8 cellular contexts compared by ENCODE assay signal in the genomic region with DNA sequence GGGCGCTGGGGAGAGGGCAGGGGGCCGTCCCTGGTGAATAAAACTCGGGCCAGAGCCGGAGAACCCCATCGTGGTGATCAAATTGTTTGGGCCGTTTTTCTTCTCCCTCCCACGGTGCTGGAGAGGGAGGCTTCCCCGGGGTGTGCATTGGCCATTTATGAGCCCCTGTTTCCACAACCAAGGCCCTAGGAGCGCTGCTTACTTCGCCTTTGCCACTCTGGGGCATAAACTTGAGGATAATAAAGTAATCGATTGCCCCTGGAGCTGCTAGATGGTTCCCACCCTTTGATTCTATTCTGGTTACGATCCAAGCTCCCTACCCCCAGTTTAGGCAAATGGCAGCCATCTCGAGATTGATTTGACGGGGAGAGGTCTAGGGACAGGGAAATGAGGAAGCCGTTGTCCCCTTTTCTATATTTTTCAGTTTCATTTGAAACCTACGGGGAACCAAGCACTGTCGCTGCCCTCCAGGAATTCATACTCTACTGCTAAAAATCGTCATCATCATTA. TPM values are rescaled to one million over a fixed set of nuclear protein-coding genes. Genes with fewer than 3 reads are reported as not detected.
DNase-seq lines count a peak whose midpoint lies in the region; ATAC-seq and TF ChIP-seq lines count a peak whose summit lies in the region.

No MANE protein-coding gene starts in this region.

- peaks cover 21% of the 10 kb centered on the region for H3K4me1 ChIP-seq in SJSA1 (replicated peaks)

- no peaks in the 10 kb centered on the region for H3K27me3 ChIP-seq in SJSA1 (replicated peaks)

- POLR2A ChIA-PET in naive thymus-derived CD8-positive, alpha-beta T cell (lab: Charles Lee): interaction anchor here (1.0 to 2.7 kb wide), 9 partner anchors 9 to 457 kb away, joined by 3 to 33 read pairs (median 4); a partner anchor contains a TSS

- no peak for DNase-seq in activated T-cell treated with anti-CD3 and anti-CD28 coated beads, Interleukin-2, amount 50 U/mL, for 4 hours
- DNase-seq in activated T-cell treated with anti-CD3 and anti-CD28 coated beads for 4 hours (no peak), SJSA1 (ENCODE audit: low read depth in 1 of 2, low spot score in 2 of 2) (peak in 1 of 2 experiments; percentile 34), epithelial cell of proximal tubule (ENCODE audit: low read depth) (no peak)
- DNase-seq in naive thymus-derived CD8-positive, alpha-beta T cell: peak in 1 of 10 donors; percentile 19

- TF ChIP-seq CTCF in epithelial cell of proximal tubule (conservative IDR thresholded peaks at IDR 0.05; ENCODE audit: low read depth, low read length): no peak

- H3K9me3 Mint-ChIP-seq in activated T-cell treated with anti-CD3 and anti-CD28 coated beads, Interleukin-2, amount 50 U/mL, for 4 hours: no peaks in the 10 kb centered on the region
- H3K9me3 Mint-ChIP-seq in naive thymus-derived CD8-positive, alpha-beta T cell: no peaks in the 10 kb centered on the region

- H3K27me3 Mint-ChIP-seq in activated T-cell treated with anti-CD3 and anti-CD28 coated beads, Interleukin-2, amount 50 U/mL, for 4 hours (ENCODE audit: low read depth): no peaks in the 10 kb centered on the region
- H3K27me3 Mint-ChIP-seq in naive thymus-derived CD8-positive, alpha-beta T cell: no peaks in the 10 kb centered on the region

- H3K36me3 Mint-ChIP-seq in activated T-cell treated with anti-CD3 and anti-CD28 coated beads, Interleukin-2, amount 50 U/mL, for 4 hours (ENCODE audit: insufficient read depth): peaks cover 13% of the 10 kb centered on the region
- H3K36me3 Mint-ChIP-seq in naive thymus-derived CD8-positive, alpha-beta T cell: peaks cover 0 to 11% (median 0%) of the 10 kb centered on the region in 3 donors

- H3K4me3 Mint-ChIP-seq in activated T-cell treated with anti-CD3 and anti-CD28 coated beads, Interleukin-2, amount 50 U/mL, for 4 hours: peak overlapping the region; percentile 94
- H3K4me3 Mint-ChIP-seq in naive thymus-derived CD8-positive, alpha-beta T cell: peak overlapping the region; percentile 91 to 100 (median 96)

- H3K27ac ChIP-seq in SJSA1: peak overlapping the region; percentile 72

- no peaks in the 10 kb centered on the region for H3K9me3 ChIP-seq in SJSA1 (replicated peaks)

- H3K27ac Mint-ChIP-seq in naive thymus-derived CD8-positive, alpha-beta T cell: peak overlapping the region in 9 of 10 donors; percentile 42 to 97 (median 87)

- H3K4me1 Mint-ChIP-seq in activated T-cell treated with anti-CD3 and anti-CD28 coated beads, Interleukin-2, amount 50 U/mL, for 4 hours (ENCODE audit: low read depth): peaks cover 41% of the 10 kb centered on the region
- H3K4me1 Mint-ChIP-seq in naive thymus-derived CD8-positive, alpha-beta T cell: peaks cover 30 to 55% (median 48%) of the 10 kb centered on the region in 4 donors

- H3K36me3 ChIP-seq in SJSA1: peaks cover 23% of the 10 kb centered on the region

- peak overlapping the region; percentile 71 for H3K4me3 ChIP-seq in SJSA1
- H3K4me3 ChIP-seq in epithelial cell of proximal tubule (ENCODE audit: low read depth, low read length): peak overlapping the region; percentile 95

- no peak for ATAC-seq in activated T-cell treated with anti-CD3 and anti-CD28 coated beads, Interleukin-2, amount 50 U/mL, for 4 hours
- no peak for ATAC-seq in naive thymus-derived CD8-positive, alpha-beta T cell
- ATAC-seq in HG02571 (IDR thresholded peaks at IDR 0.05; ENCODE audit: unreplicated experiment) (no peak), GM19455 (IDR thresholded peaks at IDR 0.05; ENCODE audit: unreplicated experiment) (no peak), HG02840 (IDR thresholded peaks at IDR 0.05; ENCODE audit: low FRiP score, unreplicated experiment) (no peak)

RNA-seq across cellular contexts. Expression of a gene that starts 0.7 kb away (rescaled TPM):
- total RNA-seq in activated T-cell treated with anti-CD3 and anti-CD28 coated beads, Interleukin-2, amount 50 U/mL, for 4 hours: 10 to 100 TPM; 14.1 to 17.4 (median 15.3) TPM
- total RNA-seq in SJSA1 (2014; rRNA removed; shearing (Covaris generic)): 20.0 and 28.3 TPM in 2 replicates
- 7.2 and 9.6 TPM in 2 replicates for total RNA-seq in epithelial cell of proximal tubule
- 10 to 100 TPM; 17.4 to 20.5 TPM for total RNA-seq in naive thymus-derived CD8-positive, alpha-beta T cell
- polyA plus RNA-seq in naive thymus-derived CD8-positive, alpha-beta T cell: 10 to 100 TPM in 1 of 3 donors, 1 to 10 TPM in 2; 7.5 to 11.3 (median 8.2) TPM

RNA-seq across cellular contexts. Expression of a gene that starts 2.5 kb away (rescaled TPM):
- total RNA-seq in activated T-cell treated with anti-CD3 and anti-CD28 coated beads, Interleukin-2, amount 50 U/mL, for 4 hours: 10 to 100 TPM; 26.1 to 28.1 (median 26.2) TPM
- total RNA-seq in SJSA1 (2014; rRNA removed; shearing (Covaris generic)): 39.6 and 48.2 TPM in 2 replicates
- 86.7 and 87.0 TPM in 2 replicates for total RNA-seq in epithelial cell of proximal tubule
- 10 to 100 TPM; 20.9 to 22.7 TPM for total RNA-seq in naive thymus-derived CD8-positive, alpha-beta T cell
- polyA plus RNA-seq in naive thymus-derived CD8-positive, alpha-beta T cell: 10 to 100 TPM; 25.4 to 27.4 (median 27.0) TPM

RNA-seq across cellular contexts. Expression of a gene that starts 31.1 kb away (rescaled TPM):
- total RNA-seq in activated T-cell treated with anti-CD3 and anti-CD28 coated beads, Interleukin-2, amount 50 U/mL, for 4 hours: 10 to 100 TPM; 29.9 to 34.5 (median 30.9) TPM
- total RNA-seq in SJSA1 (2014; rRNA removed; shearing (Covaris generic)): 20.9 and 23.7 TPM in 2 replicates
- 36.9 and 43.0 TPM in 2 replicates for total RNA-seq in epithelial cell of proximal tubule
- total RNA-seq in naive thymus-derived CD8-positive, alpha-beta T cell: 10 to 100 TPM; 45.6 to 47.8 TPM
- 10 to 100 TPM; 41.6 to 53.7 (median 44.6) TPM for polyA plus RNA-seq in naive thymus-derived CD8-positive, alpha-beta T cell
